Comparison of ENCODE assay signal across 1 cellular context in genomic region chr1:114716304-114717158, GRCh38.
TF ChIP-seq lines count a peak whose summit lies in the region.

TSS of gene NRAS (minus strand) at chr1:114716771. CDS start at chr1:114716160, 611 bp downstream.

TF ChIP-seq in HepG2, 621 proteins besides CTCF, POLR2A, EP300 and RAD21 (continued from another document and continues in another):
- no peak for TF ChIP-seq ZBTB43 (CRISPR knock-in tag; conservative IDR thresholded peaks at IDR 0.05)
- no peak; the same call in 1 of the 2 replicates for TF ChIP-seq MAF1 (CRISPR knock-in tag; IDR thresholded peaks at IDR 0.05; ENCODE audit: borderline replicate concordance)
- no peak for TF ChIP-seq SMC3 (IDR thresholded peaks at IDR 0.05; ENCODE audit: low read length)
- TF ChIP-seq ZNF616 (CRISPR knock-in tag; IDR thresholded peaks at IDR 0.05; ENCODE audit: low read depth), result no peak
- no peak for TF ChIP-seq STAT5B (CRISPR knock-in tag; IDR thresholded peaks at IDR 0.05)
- TF ChIP-seq FOXO1 (CRISPR knock-in tag; IDR thresholded peaks at IDR 0.05), result no peak
- TF ChIP-seq NR2F6 (IDR thresholded peaks at IDR 0.05), result no peak
- peak; percentile 44 for TF ChIP-seq NR2F6 (CRISPR knock-in tag; IDR thresholded peaks at IDR 0.05)
- no peak for TF ChIP-seq ZNF891 (CRISPR knock-in tag; IDR thresholded peaks at IDR 0.05)
- no peak for TF ChIP-seq NBN (conservative IDR thresholded peaks at IDR 0.05)
- 0 out of 2 replicates have a peak, but pooled peaks have one; percentile 37 for TF ChIP-seq ATF2 (CRISPR knock-in tag; IDR thresholded peaks at IDR 0.05)
- no peak for TF ChIP-seq HNRNPUL1 (IDR thresholded peaks at IDR 0.05; ENCODE audit: low read depth, low read length)
- peak; percentile 64 for TF ChIP-seq TGIF2 (CRISPR knock-in tag; IDR thresholded peaks at IDR 0.05)
- TF ChIP-seq ARNT (IDR thresholded peaks at IDR 0.05), result no peak
- no peak for TF ChIP-seq HOXD1 (CRISPR knock-in tag; IDR thresholded peaks at IDR 0.05)
- TF ChIP-seq NFATC3 (CRISPR knock-in tag; IDR thresholded peaks at IDR 0.05), result 0 out of 2 replicates have a peak, but pooled peaks have one; percentile 81
- no peak for TF ChIP-seq ZNF136 (CRISPR knock-in tag; IDR thresholded peaks at IDR 0.05; ENCODE audit: low read depth)
- 0 out of 2 replicates have a peak, but pooled peaks have one; percentile 11 for TF ChIP-seq SIX1 (CRISPR knock-in tag; IDR thresholded peaks at IDR 0.05; ENCODE audit: borderline replicate concordance)
- TF ChIP-seq KLF12 (CRISPR knock-in tag; IDR thresholded peaks at IDR 0.05; ENCODE audit: borderline replicate concordance), result peak; percentile 86; the same call in 1 of the 2 replicates
- TF ChIP-seq ZNF737 (CRISPR knock-in tag; IDR thresholded peaks at IDR 0.05; ENCODE audit: borderline replicate concordance), result no peak
- TF ChIP-seq ZBTB1 (CRISPR knock-in tag; IDR thresholded peaks at IDR 0.05; ENCODE audit: borderline replicate concordance), result no peak
- no peak for TF ChIP-seq TEAD2 (CRISPR knock-in tag; IDR thresholded peaks at IDR 0.05)
- TF ChIP-seq RFX1 (IDR thresholded peaks at IDR 0.05), result no peak
- no peak for TF ChIP-seq RBAK (CRISPR knock-in tag; IDR thresholded peaks at IDR 0.05)
- 0 out of 2 replicates have a peak, but pooled peaks have one; percentile 69 for TF ChIP-seq ZNF614 (CRISPR knock-in tag; IDR thresholded peaks at IDR 0.05; ENCODE audit: borderline replicate concordance)
- peak in 1 of 2 experiments; percentile 27; a peak in 1 of 4 replicates for TF ChIP-seq ATF4 (CRISPR knock-in tag; IDR thresholded peaks at IDR 0.05)
- no peak for TF ChIP-seq ZNF503 (CRISPR knock-in tag; IDR thresholded peaks at IDR 0.05)
- no peak for TF ChIP-seq ZNF589 (CRISPR knock-in tag; conservative IDR thresholded peaks at IDR 0.05)
- TF ChIP-seq MXD4 (CRISPR knock-in tag; IDR thresholded peaks at IDR 0.05), result peak; percentile 96
- TF ChIP-seq GPBP1L1 (CRISPR knock-in tag; IDR thresholded peaks at IDR 0.05), result no peak
- no peak for TF ChIP-seq ZNF775 (CRISPR knock-in tag; IDR thresholded peaks at IDR 0.05; ENCODE audit: borderline replicate concordance)
- TF ChIP-seq GLI4 (CRISPR knock-in tag; IDR thresholded peaks at IDR 0.05; ENCODE audit: borderline replicate concordance), result 0 out of 2 replicates have a peak, but pooled peaks have one; percentile 34
- no peak for TF ChIP-seq ZNF556 (CRISPR knock-in tag; IDR thresholded peaks at IDR 0.05; ENCODE audit: borderline replicate concordance)
- TF ChIP-seq AGO2 (optimal IDR thresholded peaks at IDR 0.05; ENCODE audit: low read depth, low read length), result peak; percentile 99
- no peak for TF ChIP-seq ZNF142 (CRISPR knock-in tag; IDR thresholded peaks at IDR 0.05)
- TF ChIP-seq NFIC (IDR thresholded peaks at IDR 0.05; ENCODE audit: low read length), result peak; percentile 53; the same call in 1 of the 2 replicates
- peak; percentile 66; the same call in 1 of the 2 replicates for TF ChIP-seq TOPORS (CRISPR knock-in tag; IDR thresholded peaks at IDR 0.05)
- no peak for TF ChIP-seq ZNF513 (CRISPR knock-in tag; conservative IDR thresholded peaks at IDR 0.05)
- no peak for TF ChIP-seq RORA (CRISPR knock-in tag; IDR thresholded peaks at IDR 0.05)
- no peak for TF ChIP-seq HES4 (CRISPR knock-in tag; IDR thresholded peaks at IDR 0.05; ENCODE audit: borderline replicate concordance)
- TF ChIP-seq ZNF296 (CRISPR knock-in tag; conservative IDR thresholded peaks at IDR 0.05), result no peak
- TF ChIP-seq ARID3A (IDR thresholded peaks at IDR 0.05; ENCODE audit: low read depth, low read length), result peak; percentile 49; the same call in 1 of the 2 replicates
- TF ChIP-seq ZBTB42 (CRISPR knock-in tag; IDR thresholded peaks at IDR 0.05), result no peak
- peak; percentile 47; the same call in 1 of the 2 replicates for TF ChIP-seq NFYB (CRISPR knock-in tag; IDR thresholded peaks at IDR 0.05)
- no peak for TF ChIP-seq CREBL2 (CRISPR knock-in tag; IDR thresholded peaks at IDR 0.05; ENCODE audit: borderline replicate concordance)
- TF ChIP-seq GTF3A (CRISPR knock-in tag; conservative IDR thresholded peaks at IDR 0.05), result no peak
- TF ChIP-seq CBX2 (IDR thresholded peaks at IDR 0.05; ENCODE audit: low read depth, low read length), result no peak
- no peak for TF ChIP-seq CBX2 (CRISPR knock-in tag; IDR thresholded peaks at IDR 0.05; ENCODE audit: low read depth)
- TF ChIP-seq POGZ (CRISPR knock-in tag; IDR thresholded peaks at IDR 0.05), result peak; percentile 95
- no peak for TF ChIP-seq ZNF337 (CRISPR knock-in tag; IDR thresholded peaks at IDR 0.05; ENCODE audit: borderline replicate concordance, low read depth)
- TF ChIP-seq XBP1 (CRISPR knock-in tag; IDR thresholded peaks at IDR 0.05), result no peak
